ENCODE assay signal across 7 cellular contexts in the genomic region with DNA sequence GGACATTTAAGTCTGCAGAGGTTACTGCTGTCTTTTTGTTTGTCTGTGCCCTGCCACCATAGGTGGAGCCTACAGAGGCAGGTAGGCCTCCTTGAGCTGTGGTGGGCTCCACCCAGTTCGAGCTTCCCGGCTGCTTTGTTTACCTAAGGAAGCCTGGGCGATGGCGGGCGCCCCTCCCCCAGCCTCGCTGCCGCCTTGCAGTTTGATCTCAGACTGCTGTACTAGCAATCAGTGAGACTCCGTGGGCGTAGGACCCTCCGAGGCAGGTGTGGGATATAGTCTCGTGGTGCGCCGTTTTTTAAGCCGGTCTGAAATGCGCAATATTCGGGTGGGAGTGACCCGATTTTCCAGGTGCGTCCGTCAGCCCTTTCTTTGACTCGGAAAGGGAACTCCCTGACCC.
DNase-seq lines count a peak whose midpoint lies in the region; ATAC-seq and TF ChIP-seq lines count a peak whose summit lies in the region.
"Not testable (repeated sequence)": the region's sequence is repeated elsewhere in the genome, so short reads cannot be mapped to it uniquely, and the experiment has no call there.

No MANE protein-coding gene starts in this region.

- not testable (repeated sequence) for H3K27me3 ChIP-seq in HUES64 (ENCODE audit: insufficient read depth, low read length); iPS-18a (ENCODE audit: control insufficient read depth, insufficient read depth, low read length); mucosa of rectum (ENCODE audit: control insufficient read depth in 2 of 2, insufficient read depth in 2 of 2, low read length in 2 of 2)

- CTCF ChIA-PET in WTC11 (lab: Charles Lee), result not testable (repeated sequence)

- H3K9ac ChIP-seq in ES-I3 (ENCODE audit: low read depth, low read length) (peak overlapping the region; percentile 67), HUES64 (ENCODE audit: low read depth, low read length) (peak overlapping the region; percentile 75), iPS-18a (ENCODE audit: low read length) (peak overlapping the region; percentile 63)
- not testable (repeated sequence) for H3K9ac ChIP-seq in mucosa of rectum (ENCODE audit: low read depth in 1 of 2, low read length in 2 of 2)

- H3K36me3 Mint-ChIP-seq in WTC11; glutamatergic neuron (ENCODE audit: unreplicated experiment); progenitor cell of endocrine pancreas (ENCODE audit: insufficient read depth): not testable (repeated sequence)

- DNase-seq in WTC11 (ENCODE audit: low spot score) (peak; percentile 52), glutamatergic neuron (peak; percentile 22)
- not testable (repeated sequence) for DNase-seq in progenitor cell of endocrine pancreas (ENCODE audit: low spot score, unreplicated experiment)

- H3K4me3 Mint-ChIP-seq in WTC11, result peak overlapping the region; percentile 77
- H3K4me3 Mint-ChIP-seq in glutamatergic neuron (ENCODE audit: unreplicated experiment), result peak overlapping the region; percentile 79
- peak overlapping the region; percentile 73 for H3K4me3 Mint-ChIP-seq in progenitor cell of endocrine pancreas (ENCODE audit: low read depth)

- H3K27me3 Mint-ChIP-seq in WTC11 (ENCODE audit: low read depth); glutamatergic neuron (ENCODE audit: unreplicated experiment): not testable (repeated sequence)
- peaks cover 30% of the 10 kb centered on the region for H3K27me3 Mint-ChIP-seq in progenitor cell of endocrine pancreas

- POLR2A ChIA-PET in WTC11 (lab: Charles Lee), result not testable (repeated sequence)

- H3K27ac Mint-ChIP-seq in WTC11, result peak overlapping the region; percentile 84; the same call in 1 of the 2 replicates
- H3K27ac Mint-ChIP-seq in glutamatergic neuron (ENCODE audit: unreplicated experiment), result not testable (repeated sequence)
- peak overlapping the region; percentile 74 for H3K27ac Mint-ChIP-seq in progenitor cell of endocrine pancreas

- H3K4me1 ChIP-seq in ES-I3 (ENCODE audit: insufficient read depth, low read length); iPS-18a (ENCODE audit: control insufficient read depth, low read depth, low read length); mucosa of rectum (ENCODE audit: control insufficient read depth in 2 of 2, insufficient read depth in 2 of 2, low read length in 2 of 2): not testable (repeated sequence)
- peaks cover 11% of the 10 kb centered on the region for H3K4me1 ChIP-seq in HUES64 (ENCODE audit: insufficient read depth, low read length)

- not testable (repeated sequence) for H3K27ac ChIP-seq in HUES64 (ENCODE audit: low read depth, low read length); iPS-18a (ENCODE audit: low read length); mucosa of rectum (ENCODE audit: low read depth in 2 of 2, low read length in 2 of 2)

- H3K9me3 Mint-ChIP-seq in WTC11; glutamatergic neuron (ENCODE audit: unreplicated experiment); progenitor cell of endocrine pancreas (ENCODE audit: low read depth): not testable (repeated sequence)

- H3K4me3 ChIP-seq in HUES64 (ENCODE audit: low read length) (peak overlapping the region; percentile 55), iPS-18a (ENCODE audit: low read length) (peak overlapping the region; percentile 58), mucosa of rectum (ENCODE audit: low read length in 2 of 2) (peak overlapping the region; percentile 16 to 54)

- 47% methylated on average over 20 of the region's 20 CpGs for WGBS in HUES64

- not testable (repeated sequence) for H3K9me3 ChIP-seq in ES-I3 (ENCODE audit: control insufficient read depth, insufficient read depth, low read length); HUES64 (ENCODE audit: insufficient read depth, low read depth, low read length); iPS-18a (ENCODE audit: control insufficient read depth, low read depth, low read length); mucosa of rectum (ENCODE audit: control insufficient read depth in 2 of 2, low read length in 2 of 2)

- H3K36me3 ChIP-seq in ES-I3 (ENCODE audit: insufficient read depth, low read length); HUES64 (ENCODE audit: insufficient read depth, low read length); iPS-18a (ENCODE audit: control insufficient read depth, low read depth, low read length); mucosa of rectum (ENCODE audit: control insufficient read depth in 2 of 2, insufficient read depth in 2 of 2, low read length in 2 of 2): not testable (repeated sequence)

- not testable (repeated sequence) for H3K4me1 Mint-ChIP-seq in WTC11; glutamatergic neuron (ENCODE audit: low read depth, unreplicated experiment); progenitor cell of endocrine pancreas (ENCODE audit: low read depth)

- TF ChIP-seq CTCF in WTC11 (IDR thresholded peaks at IDR 0.05); glutamatergic neuron (IDR thresholded peaks at IDR 0.05; ENCODE audit: partially characterized antibody, unreplicated experiment); progenitor cell of endocrine pancreas (IDR thresholded peaks at IDR 0.05; ENCODE audit: unreplicated experiment): not testable (repeated sequence)

- ATAC-seq in WTC11, result not testable (repeated sequence)

TF ChIP-seq in WTC11, 78 proteins besides CTCF, POLR2A, EP300 and RAD21:
- TF ChIP-seq, protein P1, sequence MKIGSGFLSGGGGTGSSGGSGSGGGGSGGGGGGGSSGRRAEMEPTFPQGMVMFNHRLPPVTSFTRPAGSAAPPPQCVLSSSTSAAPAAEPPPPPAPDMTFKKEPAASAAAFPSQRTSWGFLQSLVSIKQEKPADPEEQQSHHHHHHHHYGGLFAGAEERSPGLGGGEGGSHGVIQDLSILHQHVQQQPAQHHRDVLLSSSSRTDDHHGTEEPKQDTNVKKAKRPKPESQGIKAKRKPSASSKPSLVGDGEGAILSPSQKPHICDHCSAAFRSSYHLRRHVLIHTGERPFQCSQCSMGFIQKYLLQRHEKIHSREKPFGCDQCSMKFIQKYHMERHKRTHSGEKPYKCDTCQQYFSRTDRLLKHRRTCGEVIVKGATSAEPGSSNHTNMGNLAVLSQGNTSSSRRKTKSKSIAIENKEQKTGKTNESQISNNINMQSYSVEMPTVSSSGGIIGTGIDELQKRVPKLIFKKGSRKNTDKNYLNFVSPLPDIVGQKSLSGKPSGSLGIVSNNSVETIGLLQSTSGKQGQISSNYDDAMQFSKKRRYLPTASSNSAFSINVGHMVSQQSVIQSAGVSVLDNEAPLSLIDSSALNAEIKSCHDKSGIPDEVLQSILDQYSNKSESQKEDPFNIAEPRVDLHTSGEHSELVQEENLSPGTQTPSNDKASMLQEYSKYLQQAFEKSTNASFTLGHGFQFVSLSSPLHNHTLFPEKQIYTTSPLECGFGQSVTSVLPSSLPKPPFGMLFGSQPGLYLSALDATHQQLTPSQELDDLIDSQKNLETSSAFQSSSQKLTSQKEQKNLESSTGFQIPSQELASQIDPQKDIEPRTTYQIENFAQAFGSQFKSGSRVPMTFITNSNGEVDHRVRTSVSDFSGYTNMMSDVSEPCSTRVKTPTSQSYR (CRISPR knock-in tag; IDR thresholded peaks at IDR 0.05), result peak; percentile 63; the same call in 1 of the 2 replicates
- TF ChIP-seq FOXK1 (CRISPR knock-in tag; IDR thresholded peaks at IDR 0.05) (peak; percentile 69), TEAD1 (CRISPR knock-in tag; IDR thresholded peaks at IDR 0.05) (peak; percentile 32; the same call in 1 of the 2 replicates), FOXP1 (CRISPR knock-in tag; IDR thresholded peaks at IDR 0.05; ENCODE audit: borderline replicate concordance) (peak; percentile 60; the same call in 1 of the 2 replicates)
- TF ChIP-seq, protein P2, sequence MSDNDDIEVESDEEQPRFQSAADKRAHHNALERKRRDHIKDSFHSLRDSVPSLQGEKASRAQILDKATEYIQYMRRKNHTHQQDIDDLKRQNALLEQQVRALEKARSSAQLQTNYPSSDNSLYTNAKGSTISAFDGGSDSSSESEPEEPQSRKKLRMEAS (CRISPR knock-in tag; IDR thresholded peaks at IDR 0.05), result peak; percentile 49; the same call in 1 of the 2 replicates
